Comparison of ENCODE assay signal across 12 cellular contexts in genomic region chr3:136740351-136740957, GRCh38. TPM values are rescaled to one million over a fixed set of nuclear protein-coding genes. Genes with fewer than 3 reads are reported as not detected.
A peak's percentile ranks its signal among the peaks of the same experiment; 100 is the strongest.
DNase-seq lines count a peak whose midpoint lies in the region; ATAC-seq and TF ChIP-seq lines count a peak whose summit lies in the region.
"Had no signal": no experiment of that assay in that cellular context is flagged by ENCODE, and none has a peak within 500 bp of the region (broad histone marks: within the 10 kb centered on the region; RNA-seq: fewer than 3 reads in every experiment).

No MANE protein-coding gene starts in this region.

- H3K4me3 Mint-ChIP-seq in CD14-positive monocyte = peak overlapping the region in 1 of 2 donors; percentile 16
- H3K4me3 Mint-ChIP-seq in T-helper 17 cell = peak overlapping the region; percentile 34
- H3K4me3 Mint-ChIP-seq in effector memory CD8-positive, alpha-beta T cell = no peak overlapping the region
- H3K4me3 Mint-ChIP-seq: CD4-positive, CD25-positive, alpha-beta regulatory T cell had no signal

- H3K27me3 Mint-ChIP-seq in CD14-positive monocyte (ENCODE audit: low read depth in 3 of 3) = peaks cover 0 to 1% (median 0%) of the 10 kb centered on the region in 3 donors
- no peaks in the 10 kb centered on the region for H3K27me3 Mint-ChIP-seq in T-helper 17 cell
- H3K27me3 Mint-ChIP-seq in effector memory CD8-positive, alpha-beta T cell = no peaks in the 10 kb centered on the region
- H3K27me3 Mint-ChIP-seq: CD4-positive, CD25-positive, alpha-beta regulatory T cell had no signal

- no peak for ATAC-seq in T-helper 17 cell
- no peak for ATAC-seq in effector memory CD8-positive, alpha-beta T cell (replicated peaks)

- no peaks in the 10 kb centered on the region; the same call in 1 of the 2 replicates for H3K4me1 ChIP-seq in BE2C

- peak overlapping the region in 5 of 7 donors; percentile 2 to 48 (median 32) for H3K27ac Mint-ChIP-seq in CD14-positive monocyte
- H3K27ac Mint-ChIP-seq in T-helper 17 cell = no peak overlapping the region
- H3K27ac Mint-ChIP-seq in effector memory CD8-positive, alpha-beta T cell = no peak overlapping the region
- H3K27ac Mint-ChIP-seq: CD4-positive, CD25-positive, alpha-beta regulatory T cell had no signal

- intact Hi-C loops in CD14-positive monocyte (cut with micrococcal nuclease) = no loop called here

- H3K36me3 Mint-ChIP-seq in CD14-positive monocyte (peaks cover 4 to 16% of the 10 kb centered on the region in 2 donors), T-helper 17 cell (ENCODE audit: low read depth) (peaks cover 5% of the 10 kb centered on the region)
- peaks cover 10% of the 10 kb centered on the region for H3K36me3 Mint-ChIP-seq in effector memory CD8-positive, alpha-beta T cell (ENCODE audit: insufficient read depth)

- no peaks in the 10 kb centered on the region for H3K27me3 ChIP-seq in BE2C
- H3K27me3 ChIP-seq: BLaER1 had no signal

- H3K9me3 Mint-ChIP-seq in CD14-positive monocyte = peaks cover 0 to 4% (median 0%) of the 10 kb centered on the region in 7 donors
- no peaks in the 10 kb centered on the region for H3K9me3 Mint-ChIP-seq in effector memory CD8-positive, alpha-beta T cell

- TF ChIP-seq CTCF in BE2C (IDR thresholded peaks at IDR 0.05; ENCODE audit: low read depth, low read length) (no peak), CD14-positive monocyte (IDR thresholded peaks at IDR 0.05) (no peak)

- H3K9me3 ChIP-seq in BE2C (no peaks in the 10 kb centered on the region), T-helper 17 cell (ENCODE audit: control insufficient read depth, low read length, poor library complexity, severe bottlenecking) (no peaks in the 10 kb centered on the region)

- H3K36me3 ChIP-seq in BE2C = no peaks in the 10 kb centered on the region

- DNase-seq in BE2C (no peak), CD14-positive monocyte (ENCODE audit: low spot score) (no peak), T-helper 17 cell (no peak), left kidney (ENCODE audit: low read depth, low spot score) (peak; percentile 50), 8988T (no peak)
- DNase-seq in activated CD8-positive, alpha-beta memory T cell treated with anti-CD3 and anti-CD28 coated beads, Interleukin-2, amount 50 U/mL, for 48 hours = no peak
- no peak for DNase-seq in effector memory CD8-positive, alpha-beta T cell
- DNase-seq: CD4-positive, CD25-positive, alpha-beta regulatory T cell; DMS53; GF-D8; KG1 had no signal

- H3K4me3 ChIP-seq in BE2C (ENCODE audit: low read depth, low read length) = peak overlapping the region; percentile 21
- H3K4me3 ChIP-seq: BLaER1 had no signal

- H3K4me1 Mint-ChIP-seq in CD14-positive monocyte = peaks cover 51% of the 10 kb centered on the region
- peaks cover 19% of the 10 kb centered on the region for H3K4me1 Mint-ChIP-seq in T-helper 17 cell
- peaks cover 26 to 36% of the 10 kb centered on the region in 2 donors for H3K4me1 Mint-ChIP-seq in effector memory CD8-positive, alpha-beta T cell (ENCODE audit: low read depth in 2 of 2)

RNA-seq across cellular contexts. Expression of gene STAG1, which starts 11.7 kb away (rescaled TPM):
- 10.4 TPM for polyA plus RNA-seq in BE2C (2012; ENCODE audit: insufficient read depth, insufficient read length, low read depth)
- 1 to 10 TPM; 7.2 to 10.0 TPM for polyA plus RNA-seq in CD14-positive monocyte
- 10 to 100 TPM; 46.9 to 48.5 TPM for total RNA-seq in T-helper 17 cell

Comparison
In these comparisons a context has a peak if more than half of its experiments do, and no peak if none do; other contexts are left out.
1. H3K27ac Mint-ChIP-seq: peak in CD14-positive monocyte (5 of 7); none in T-helper 17 cell (single experiment) and effector memory CD8-positive, alpha-beta T cell (0 of 2).